In genomic region chr3:127746400-127747057, GRCh38 we compare ENCODE assay signal across 1 cellular context.
TF ChIP-seq lines count a peak whose summit lies in the region.

No MANE protein-coding gene starts in this region.

TF ChIP-seq in HCT116, 20 proteins besides CTCF, POLR2A, EP300 and RAD21 (continued from another document):
- TF ChIP-seq CEBPB (IDR thresholded peaks at IDR 0.05; ENCODE audit: low read depth): no peak
- TF ChIP-seq SP1 (IDR thresholded peaks at IDR 0.05; ENCODE audit: low read depth): no peak
- TF ChIP-seq POLR2AphosphoS5 (IDR thresholded peaks at IDR 0.05; ENCODE audit: low read depth, low read length): no peak
- no peak for TF ChIP-seq TCF7L2 (IDR thresholded peaks at IDR 0.05; ENCODE audit: borderline replicate concordance, extremely low read depth, insufficient read depth, insufficient read length)
- no peak for TF ChIP-seq FOSL1 (IDR thresholded peaks at IDR 0.05; ENCODE audit: low read depth)
- no peak for TF ChIP-seq SIN3A (IDR thresholded peaks at IDR 0.05; ENCODE audit: low read depth)
- no peak for TF ChIP-seq EZH2phosphoT487 (IDR thresholded peaks at IDR 0.05; ENCODE audit: borderline replicate concordance)
- no peak for TF ChIP-seq ZFX (IDR thresholded peaks at IDR 0.05)
- TF ChIP-seq EGR1 (IDR thresholded peaks at IDR 0.05; ENCODE audit: low read depth): no peak
- no peak for TF ChIP-seq CBX3 (IDR thresholded peaks at IDR 0.05; ENCODE audit: low read depth)
